In the genomic region with DNA sequence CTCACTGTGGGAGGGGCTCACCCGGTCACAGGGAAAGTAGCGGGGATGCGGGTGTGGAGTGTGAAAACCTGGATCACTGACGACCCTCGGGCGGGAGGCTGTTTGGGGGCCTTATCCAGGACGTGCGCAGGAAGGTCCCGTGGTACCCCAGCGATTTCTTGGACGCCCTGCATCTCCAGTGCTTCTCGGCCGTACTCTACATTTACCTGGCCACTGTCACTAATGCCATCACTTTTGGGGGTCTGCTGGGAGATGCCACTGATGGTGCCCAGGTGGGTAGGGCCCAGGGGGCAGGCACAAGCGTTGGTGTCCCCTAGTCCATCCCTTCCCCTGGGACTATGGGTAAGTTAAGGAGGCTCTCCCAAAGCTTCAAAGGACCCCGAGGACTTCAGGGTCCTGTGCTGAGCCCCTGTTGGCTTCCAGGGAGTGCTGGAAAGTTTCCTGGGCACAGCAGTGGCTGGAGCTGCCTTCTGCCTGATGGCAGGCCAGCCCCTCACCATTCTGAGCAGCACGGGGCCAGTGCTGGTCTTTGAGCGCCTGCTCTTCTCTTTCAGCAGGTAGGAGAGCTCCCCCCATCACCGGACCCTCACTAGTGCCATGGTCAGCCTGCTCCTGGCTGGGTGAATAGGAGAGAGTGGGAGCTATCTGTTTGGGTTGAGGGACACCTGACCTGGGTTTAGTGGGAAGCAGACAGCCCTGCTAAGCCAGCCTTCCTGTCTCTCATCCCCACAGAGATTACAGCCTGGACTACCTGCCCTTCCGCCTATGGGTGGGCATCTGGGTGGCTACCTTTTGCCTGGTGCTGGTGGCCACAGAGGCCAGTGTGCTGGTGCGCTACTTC, we compare ENCODE assay signal across 8 cellular contexts. TPM values are rescaled to one million over a fixed set of nuclear protein-coding genes. Genes with fewer than 3 reads are reported as not detected.
DNase-seq lines count a peak whose midpoint lies in the region; ATAC-seq and TF ChIP-seq lines count a peak whose summit lies in the region.

No MANE protein-coding gene starts in this region.

- no peak for TF ChIP-seq CTCF in LNCaP clone FGC (IDR thresholded peaks at IDR 0.05; ENCODE audit: control insufficient read depth, extremely low read depth, insufficient read depth)

- ATAC-seq in naive thymus-derived CD4-positive, alpha-beta T cell, result no peak
- no peak for ATAC-seq in GM21526 (IDR thresholded peaks at IDR 0.05; ENCODE audit: low FRiP score, unreplicated experiment)

- H4K20me1 ChIP-seq in BLaER1 treated with 17β-estradiol and CSF1 and Interleukin-3, amounts not matched to agents 10 nM and 100 nM, result no peaks in the 10 kb centered on the region; a peak in 1 of 22 replicates

- peak overlapping the region; percentile 49 for H3K4me3 Mint-ChIP-seq in dendritic cell treated with granulocyte-macrophage colony-stimulating factor and Interleukin-4, amounts not matched to agents 40 ng/mL and 50 ng/mL, for 4 days
- H3K4me3 Mint-ChIP-seq in naive thymus-derived CD4-positive, alpha-beta T cell, result peak overlapping the region in 9 of 10 donors; percentile 23 to 83 (median 73)

- no peak overlapping the region; a peak in 1 of 20 replicates for H3K4me3 ChIP-seq in BLaER1 treated with 17β-estradiol and CSF1 and Interleukin-3, amounts not matched to agents 10 nM and 100 nM
- H3K4me3 ChIP-seq in LNCaP clone FGC (ENCODE audit: low read depth, low read length), result peak overlapping the region; percentile 58
- peak overlapping the region; percentile 57 for H3K4me3 ChIP-seq in naive thymus-derived CD4-positive, alpha-beta T cell (ENCODE audit: low read length)

- no peaks in the 10 kb centered on the region for H3K36me3 ChIP-seq in BLaER1 treated with 17β-estradiol and CSF1 and Interleukin-3, amounts not matched to agents 10 nM and 100 nM
- H3K36me3 ChIP-seq in naive thymus-derived CD4-positive, alpha-beta T cell (ENCODE audit: control insufficient read depth in 2 of 3, insufficient read depth in 3 of 3, low read length in 3 of 3), result no peaks in the 10 kb centered on the region

- CTCF ChIA-PET in naive thymus-derived CD4-positive, alpha-beta T cell (lab: Charles Lee), result interaction anchor here (0.6 to 2.1 kb wide), 16 partner anchors 8 to 356 kb away, joined by 3 to 8 read pairs (median 4); no protein-coding TSS in a partner anchor

- H3K9me3 ChIP-seq in BLaER1 treated with 17β-estradiol and CSF1 and Interleukin-3, amounts not matched to agents 10 nM and 100 nM (replicated peaks in 1 of 11), result no peaks in the 10 kb centered on the region
- no peaks in the 10 kb centered on the region for H3K9me3 ChIP-seq in naive thymus-derived CD4-positive, alpha-beta T cell (ENCODE audit: control insufficient read depth in 2 of 3, low read length in 3 of 3)

- H3K27ac ChIP-seq in BLaER1 treated with 17β-estradiol and CSF1 and Interleukin-3, amounts not matched to agents 10 nM and 100 nM, result no peak overlapping the region
- H3K27ac ChIP-seq in naive thymus-derived CD4-positive, alpha-beta T cell (ENCODE audit: low read depth, low read length), result no peak overlapping the region

- peaks cover 4% of the 10 kb centered on the region for H3K27me3 Mint-ChIP-seq in dendritic cell treated with granulocyte-macrophage colony-stimulating factor and Interleukin-4, amounts not matched to agents 40 ng/mL and 50 ng/mL, for 4 days
- peaks cover 0 to under 1% (median 0%) of the 10 kb centered on the region in 5 donors for H3K27me3 Mint-ChIP-seq in naive thymus-derived CD4-positive, alpha-beta T cell

- H3K27ac Mint-ChIP-seq in dendritic cell treated with granulocyte-macrophage colony-stimulating factor and Interleukin-4, amounts not matched to agents 40 ng/mL and 50 ng/mL, for 4 days, result no peak overlapping the region
- H3K27ac Mint-ChIP-seq in naive thymus-derived CD4-positive, alpha-beta T cell, result no peak overlapping the region

- DNase-seq in LNCaP clone FGC (ENCODE audit: low read depth) (no peak), NCI-H2029 treated with DMSO at 0.1 percent for 48 hours (lab: John Stamatoyannopoulos, UW) (no peak), medulla oblongata (ENCODE audit: extremely low spot score) (no peak), NCI-H1092 treated with DMSO at 0.1 percent for 48 hours (lab: John Stamatoyannopoulos, UW) (no peak)
- DNase-seq in naive thymus-derived CD4-positive, alpha-beta T cell, result no peak

- H3K4me2 ChIP-seq in BLaER1 treated with 17β-estradiol and CSF1 and Interleukin-3, amounts not matched to agents 10 nM and 100 nM, result peak overlapping the region; percentile 16 to 78 (median 58); a peak in 21 of 22 replicates

- H3K4me1 Mint-ChIP-seq in dendritic cell treated with granulocyte-macrophage colony-stimulating factor and Interleukin-4, amounts not matched to agents 40 ng/mL and 50 ng/mL, for 4 days (ENCODE audit: low read depth), result peaks cover 5% of the 10 kb centered on the region
- peaks cover 0 to 5% (median 4%) of the 10 kb centered on the region in 7 donors for H3K4me1 Mint-ChIP-seq in naive thymus-derived CD4-positive, alpha-beta T cell

- peaks cover 0 to 25% (median 18%) of the 10 kb centered on the region in 10 experiments; a peak in 13 of 20 replicates for H3K4me1 ChIP-seq in BLaER1 treated with 17β-estradiol and CSF1 and Interleukin-3, amounts not matched to agents 10 nM and 100 nM
- H3K4me1 ChIP-seq in naive thymus-derived CD4-positive, alpha-beta T cell (ENCODE audit: control insufficient read depth in 2 of 2, insufficient read depth in 2 of 2, low read length in 2 of 2), result peaks cover 0 to 4% of the 10 kb centered on the region in 2 donors

- POLR2A ChIA-PET in naive thymus-derived CD4-positive, alpha-beta T cell (lab: Charles Lee), result no interaction called here

- H3K9me3 Mint-ChIP-seq in dendritic cell treated with granulocyte-macrophage colony-stimulating factor and Interleukin-4, amounts not matched to agents 40 ng/mL and 50 ng/mL, for 4 days, result no peaks in the 10 kb centered on the region
- peaks cover 0 to 2% (median 0%) of the 10 kb centered on the region in 11 donors for H3K9me3 Mint-ChIP-seq in naive thymus-derived CD4-positive, alpha-beta T cell

- intact Hi-C loops in dendritic cell treated with granulocyte-macrophage colony-stimulating factor and Interleukin-4, amounts not matched to agents 40 ng/mL and 50 ng/mL, for 4 days (cut with micrococcal nuclease), result loop anchor here (2.0 kb wide), 1 partner anchor 357 kb away; no protein-coding TSS in a partner anchor
- intact Hi-C loops in naive thymus-derived CD4-positive, alpha-beta T cell (cut with micrococcal nuclease), result loop anchor here (1.0 to 10.0 kb wide), 6 partner anchors 37 to 681 kb away; a partner anchor contains a TSS

- no peaks in the 10 kb centered on the region for H3K27me3 ChIP-seq in BLaER1 treated with 17β-estradiol and CSF1 and Interleukin-3, amounts not matched to agents 10 nM and 100 nM
- H3K27me3 ChIP-seq in naive thymus-derived CD4-positive, alpha-beta T cell (ENCODE audit: control insufficient read depth in 2 of 2, insufficient read depth in 2 of 2, low read length in 2 of 2), result no peaks in the 10 kb centered on the region

- H3K36me3 Mint-ChIP-seq in dendritic cell treated with granulocyte-macrophage colony-stimulating factor and Interleukin-4, amounts not matched to agents 40 ng/mL and 50 ng/mL, for 4 days (ENCODE audit: low read depth), result no peaks in the 10 kb centered on the region
- no peaks in the 10 kb centered on the region for H3K36me3 Mint-ChIP-seq in naive thymus-derived CD4-positive, alpha-beta T cell

- no peak overlapping the region for H3K9ac ChIP-seq in BLaER1 treated with 17β-estradiol and CSF1 and Interleukin-3, amounts not matched to agents 10 nM and 100 nM

RNA-seq across cellular contexts. Expression of a gene that starts 3.9 kb away (rescaled TPM):
- total RNA-seq in naive thymus-derived CD4-positive, alpha-beta T cell, result under 1 TPM in 3 of 5 experiments, not detected in 2; 0.13 to 0.96 (median 0.34) TPM
- polyA plus RNA-seq in naive thymus-derived CD4-positive, alpha-beta T cell, result not detected

RNA-seq across cellular contexts. Expression of a gene that starts 17.4 kb away (rescaled TPM):
- total RNA-seq in naive thymus-derived CD4-positive, alpha-beta T cell, result 10 to 100 TPM in 3 of 5 experiments, under 1 TPM in 2; 0.35 to 95.5 (median 11.6) TPM
- polyA plus RNA-seq in naive thymus-derived CD4-positive, alpha-beta T cell, result not detected

RNA-seq across cellular contexts. Expression of a gene that starts 37.8 kb away (rescaled TPM):
- 100 to 1,000 TPM; 145 to 240 (median 217) TPM for total RNA-seq in naive thymus-derived CD4-positive, alpha-beta T cell
- polyA plus RNA-seq in naive thymus-derived CD4-positive, alpha-beta T cell, result 10 to 100 TPM; 63.1 to 87.1 TPM

Comparison
In these comparisons a context has a peak if more than half of its experiments do, and no peak if none do; other contexts are left out.
1. H3K4me3 ChIP-seq: peak in LNCaP clone FGC (single experiment) and naive thymus-derived CD4-positive, alpha-beta T cell (single experiment); none in BLaER1 treated with 17β-estradiol and CSF1 and Interleukin-3, amounts not matched to agents 10 nM and 100 nM (0 of 10).